In the genomic region with DNA sequence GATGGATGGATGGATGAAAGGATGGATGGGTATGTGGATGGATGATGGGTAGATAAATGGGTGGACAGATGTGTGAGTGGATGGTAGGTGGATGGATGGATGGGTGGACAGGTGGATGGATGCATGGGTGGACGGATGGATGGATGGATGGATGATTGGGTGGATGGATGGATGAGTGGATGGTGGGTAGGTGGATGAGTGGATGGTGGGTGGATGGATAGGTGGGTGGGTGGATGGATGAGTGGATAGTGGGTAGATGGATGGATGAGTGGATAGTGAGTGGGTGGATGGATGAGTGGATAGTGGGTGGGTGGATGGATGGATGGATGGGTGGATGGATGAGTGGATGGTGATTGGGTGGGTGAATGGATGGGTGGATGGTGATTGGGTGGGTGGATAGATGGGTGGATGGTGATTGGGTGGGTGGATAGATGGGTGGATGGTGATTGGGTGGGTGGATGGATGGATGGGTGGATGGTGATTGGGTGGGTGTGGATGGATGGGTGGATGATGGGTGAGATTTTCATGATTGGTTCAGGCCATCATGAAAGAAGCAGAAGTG, we compare ENCODE assay signal across 22 cellular contexts. TPM values are rescaled to one million over a fixed set of nuclear protein-coding genes. Genes with fewer than 3 reads are reported as not detected.
DNase-seq lines count a peak whose midpoint lies in the region; ATAC-seq, FAIRE-seq and TF ChIP-seq lines count a peak whose summit lies in the region.
"Had no signal": no experiment of that assay in that cellular context is flagged by ENCODE, and none has a peak within 500 bp of the region (broad histone marks: within the 10 kb centered on the region; RNA-seq: fewer than 3 reads in every experiment).

No MANE protein-coding gene starts in this region.

- no peak overlapping the region for H3K27ac ChIP-seq in HEK293 (ENCODE audit: extremely low read depth, low read depth, low read length)
- no peak overlapping the region for H3K27ac ChIP-seq in K562 (ENCODE audit: extremely low read depth, low read depth, low read length)
- H3K27ac ChIP-seq: HL-60 had no signal

- H2AFZ ChIP-seq in K562 (ENCODE audit: low read depth, low read length) = no peak overlapping the region

- no peak for TF ChIP-seq EP300 in K562 (IDR thresholded peaks at IDR 0.05; ENCODE audit: low read length)

- intact Hi-C loops in K562 (cut with micrococcal nuclease) = no loop called here

- H3K36me3 ChIP-seq in HEK293 (ENCODE audit: control insufficient read depth in 2 of 2, insufficient read depth in 1 of 2, low read length in 2 of 2) (no peaks in the 10 kb centered on the region), K562 (ENCODE audit: control insufficient read depth, insufficient read depth, low read length) (no peaks in the 10 kb centered on the region)
- H3K36me3 ChIP-seq: BE2C had no signal

- no peaks in the 10 kb centered on the region for H3K4me1 ChIP-seq in HEK293 (ENCODE audit: control insufficient read depth, insufficient read depth, low read length)
- peaks cover 0 to 35% of the 10 kb centered on the region in 2 experiments; a peak in 3 of 5 replicates for H3K4me1 ChIP-seq in K562 (replicated peaks in 1 of 2; ENCODE audit: control insufficient read depth in 2 of 2, insufficient read depth in 2 of 2, low read length in 2 of 2)
- H3K4me1 ChIP-seq: BE2C had no signal

- BruUV-seq in K562 (replicated peaks; lab: Mats Ljungman, UMichigan) = no TSS peak

- no peak for TF ChIP-seq RAD21 in K562 (CRISPR knock-in tag; conservative IDR thresholded peaks at IDR 0.05 in 1 of 2, IDR thresholded peaks at IDR 0.05 in 1 of 2)

- POLR2A ChIA-PET in HEK293 (lab: Yijun Ruan, JAX) = no interaction called here
- POLR2A ChIA-PET in K562 (lab: Yijun Ruan, JAX) = no interaction called here

- CTCF ChIA-PET in HEK293 (lab: Yijun Ruan, JAX) (no interaction called here), K562 (lab: Yijun Ruan, JAX; ENCODE audit: low intra/inter-chr PET ratio) (no interaction called here)

- in situ Hi-C loops in K562 (cut with MboI) = no loop called here

- no peaks in the 10 kb centered on the region for H3K79me2 ChIP-seq in K562 (ENCODE audit: control insufficient read depth, insufficient read depth, low read length)

- ATAC-seq in K562 = no peak
- no peak for ATAC-seq in GM19452 (IDR thresholded peaks at IDR 0.05; ENCODE audit: unreplicated experiment)

- no peak overlapping the region for H3K4me3 ChIP-seq in HEK293 (ENCODE audit: low read depth, low read length)
- no peak overlapping the region for H3K4me3 ChIP-seq in K562

- H3K9me3 ChIP-seq in HEK293 (ENCODE audit: control insufficient read depth, insufficient read depth, low read depth, low read length) (no peaks in the 10 kb centered on the region), K562 (replicated peaks; ENCODE audit: control insufficient read depth, insufficient read depth, low read depth, low read length) (peaks cover 7% of the 10 kb centered on the region)

- no peaks in the 10 kb centered on the region for H3K27me3 ChIP-seq in K562 (ENCODE audit: control insufficient read depth in 2 of 2, insufficient read depth in 2 of 2, low read length in 2 of 2)

- TF ChIP-seq POLR2A in GM12891 (IDR thresholded peaks at IDR 0.05; ENCODE audit: low read depth, low read length) = no peak
- peak; percentile 37; the same call in 1 of the 2 replicates for TF ChIP-seq POLR2A in K562 (conservative IDR thresholded peaks at IDR 0.05)

- no peak overlapping the region for H3K9ac ChIP-seq in K562 (ENCODE audit: insufficient read depth in 1 of 2, low read depth in 2 of 2, low read length in 2 of 2)

- H3K9me1 ChIP-seq in K562 (ENCODE audit: control insufficient read depth, insufficient read depth, low read length) = no peaks in the 10 kb centered on the region

- TF ChIP-seq CTCF in HEK293 (tag by site-specific recombination; IDR thresholded peaks at IDR 0.05) = no peak
- no peak for TF ChIP-seq CTCF in K562 (IDR thresholded peaks at IDR 0.05 in 2 of 3, conservative IDR thresholded peaks at IDR 0.05 in 1 of 3; ENCODE audit: insufficient read depth in 2 of 3, low read depth in 1 of 3, low read length in 3 of 3)

- FAIRE-seq in GM12891 (lab: Jason Lieb, UNC) = peak; percentile 26
- peak; percentile 55 for FAIRE-seq in K562 (lab: Jason Lieb, UNC)
- peak; percentile 67 for FAIRE-seq in urothelium cell line (lab: Jason Lieb, UNC)
- FAIRE-seq: A204.1, G401.6, GM12892, GM18507 had no signal

- WGBS in K562 (ENCODE audit: insufficient coverage, low coverage, missing lambda C conversion rate) = 40% methylated on average over 1 of the region's 1 CpG

- no peak overlapping the region for H3K4me2 ChIP-seq in K562 (ENCODE audit: insufficient read depth, low read length)

- H4K20me1 ChIP-seq in K562 (replicated peaks; ENCODE audit: control insufficient read depth, insufficient read depth, low read length) = no peaks in the 10 kb centered on the region

- no peak for DNase-seq in GM12891 (ENCODE audit: insufficient read length, low spot score)
- DNase-seq in K562 (ENCODE audit: extremely low read depth in 1 of 4, low spot score in 3 of 4) = no peak
- DNase-seq in urothelium cell line (ENCODE audit: low spot score) = no peak
- no peak for DNase-seq in middle frontal gyrus (ENCODE audit: extremely low spot score, low spot score)
- DNase-seq: ACHN; BE2C; C1 segment of cervical spinal cord; CD4-positive, CD25-positive, alpha-beta regulatory T cell; CD8-positive, alpha-beta memory T cell; COR-L47; GOT3; H9; IMR-90; KBM-7 had no signal

RNA-seq across cellular contexts. Expression of a gene that starts 4.5 kb away (rescaled TPM):
- not detected for polyA plus RNA-seq in GM12891 (2012; ENCODE audit: low read depth, missing spikeins)
- not detected in 2 replicates for total RNA-seq in K562 (2011; cell fraction: chromatin; rRNA removed; ENCODE audit: low replicate concordance)
- not detected in 2 replicates for total RNA-seq in K562 (2011; cell fraction: nucleolus; rRNA removed)
- not detected in 2 replicates for total RNA-seq in K562 (2011; cell fraction: nucleoplasm; rRNA removed)
- total RNA-seq in K562 (2014; rRNA removed) = not detected in 2 replicates
- total RNA-seq in K562 (2014; rRNA removed; fragmentation: Illumina TruSeq; extraction: Trizol) = not detected in 2 replicates
- total RNA-seq in K562 (2015; rRNA removed; fragmentation: Illumina TruSeq; extraction: Trizol) = not detected in 2 replicates
- not detected in 2 replicates for total RNA-seq in K562 (2021)
- not detected in 2 replicates for polyA plus RNA-seq in K562 (2011; rRNA removed)
- polyA plus RNA-seq in K562 (2011; cell fraction: cytosol; rRNA removed) = 0.07 TPM in 1 of 2 replicates, not detected in the other
- polyA plus RNA-seq in K562 (2011; cell fraction: nucleus; rRNA removed) = not detected in 2 replicates
- polyA plus RNA-seq in K562 (2012) = not detected in 2 replicates
- polyA plus RNA-seq in K562 (2014; fragmentation: Illumina TruSeq; extraction: Trizol) = not detected in 2 replicates
- polyA plus RNA-seq in K562 (2014; fragmentation: Nextera tagmentation; extraction: Ambion mirVana) = not detected
- not detected in 2 replicates for polyA plus RNA-seq in K562 (2014; rRNA removed)
- not detected in 2 replicates for polyA minus RNA-seq in K562 (2011; rRNA and poly(A)+ RNA removed)
- polyA minus RNA-seq in K562 (2011; cell fraction: cytosol; rRNA and poly(A)+ RNA removed) = not detected in 2 replicates
- not detected in 2 replicates for polyA minus RNA-seq in K562 (2011; cell fraction: nucleus; rRNA and poly(A)+ RNA removed)
- total RNA-seq: CD4-positive, CD25-positive, alpha-beta regulatory T cell; CD8-positive, alpha-beta memory T cell; H9; HT1080; IMR-90 had no signal
- polyA plus RNA-seq: CD8-positive, alpha-beta memory T cell; IMR-90 had no signal

RNA-seq across cellular contexts. Expression of a gene that starts 9.6 kb away (rescaled TPM):
- 2.8 TPM for polyA plus RNA-seq in GM12891 (2012; ENCODE audit: low read depth, missing spikeins)
- total RNA-seq in K562 (2011; cell fraction: chromatin; rRNA removed; ENCODE audit: low replicate concordance) = 11.1 and 55.0 TPM in 2 replicates
- total RNA-seq in K562 (2011; cell fraction: nucleolus; rRNA removed) = 38.4 and 53.0 TPM in 2 replicates
- 22.6 and 29.8 TPM in 2 replicates for total RNA-seq in K562 (2011; cell fraction: nucleoplasm; rRNA removed)
- total RNA-seq in K562 (2014; rRNA removed) = 41.2 and 57.1 TPM in 2 replicates
- 6.1 and 8.4 TPM in 2 replicates for total RNA-seq in K562 (2014; rRNA removed; fragmentation: Illumina TruSeq; extraction: Trizol)
- total RNA-seq in K562 (2015; rRNA removed; fragmentation: Illumina TruSeq; extraction: Trizol) = 21.4 and 23.2 TPM in 2 replicates
- 41.5 and 45.3 TPM in 2 replicates for total RNA-seq in K562 (2021)
- 31.1 and 32.8 TPM in 2 replicates for polyA plus RNA-seq in K562 (2011; rRNA removed)
- 41.1 and 137 TPM in 2 replicates for polyA plus RNA-seq in K562 (2011; cell fraction: cytosol; rRNA removed)
- 69.7 and 163 TPM in 2 replicates for polyA plus RNA-seq in K562 (2011; cell fraction: nucleus; rRNA removed)
- 26.0 and 36.8 TPM in 2 replicates for polyA plus RNA-seq in K562 (2012)
- 10.8 and 15.7 TPM in 2 replicates for polyA plus RNA-seq in K562 (2014; fragmentation: Illumina TruSeq; extraction: Trizol)
- polyA plus RNA-seq in K562 (2014; fragmentation: Nextera tagmentation; extraction: Ambion mirVana) = under 1 TPM; 0.08 to 0.71 TPM
- polyA plus RNA-seq in K562 (2014; rRNA removed) = 37.5 and 37.9 TPM in 2 replicates
- 13.5 and 29.7 TPM in 2 replicates for polyA minus RNA-seq in K562 (2011; rRNA and poly(A)+ RNA removed)
- 38.7 and 58.7 TPM in 2 replicates for polyA minus RNA-seq in K562 (2011; cell fraction: cytosol; rRNA and poly(A)+ RNA removed)
- 26.9 and 35.3 TPM in 2 replicates for polyA minus RNA-seq in K562 (2011; cell fraction: nucleus; rRNA and poly(A)+ RNA removed)
- total RNA-seq: HT1080, IMR-90 had no signal
- polyA plus RNA-seq: IMR-90 had no signal

RNA-seq across cellular contexts. Expression of a gene that starts 14.1 kb away (rescaled TPM):
- 79.9 TPM for polyA plus RNA-seq in GM12891 (2012; ENCODE audit: low read depth, missing spikeins)
- 2.2 and 8.0 TPM in 2 replicates for total RNA-seq in K562 (2011; cell fraction: chromatin; rRNA removed; ENCODE audit: low replicate concordance)
- 17.5 and 22.6 TPM in 2 replicates for total RNA-seq in K562 (2011; cell fraction: nucleolus; rRNA removed)
- 10.3 and 13.7 TPM in 2 replicates for total RNA-seq in K562 (2011; cell fraction: nucleoplasm; rRNA removed)
- total RNA-seq in K562 (2014; rRNA removed) = 120 and 124 TPM in 2 replicates
- 31.5 and 35.9 TPM in 2 replicates for total RNA-seq in K562 (2014; rRNA removed; fragmentation: Illumina TruSeq; extraction: Trizol)
- 93.8 and 97.3 TPM in 2 replicates for total RNA-seq in K562 (2015; rRNA removed; fragmentation: Illumina TruSeq; extraction: Trizol)
- 83.2 and 87.9 TPM in 2 replicates for total RNA-seq in K562 (2021)
- polyA plus RNA-seq in K562 (2011; rRNA removed) = 44.2 and 52.3 TPM in 2 replicates
- polyA plus RNA-seq in K562 (2011; cell fraction: cytosol; rRNA removed) = 78.5 and 131 TPM in 2 replicates
- polyA plus RNA-seq in K562 (2011; cell fraction: nucleus; rRNA removed) = 26.1 and 29.8 TPM in 2 replicates
- 61.4 and 75.3 TPM in 2 replicates for polyA plus RNA-seq in K562 (2012)
- polyA plus RNA-seq in K562 (2014; fragmentation: Illumina TruSeq; extraction: Trizol) = 56.9 and 68.4 TPM in 2 replicates
- polyA plus RNA-seq in K562 (2014; fragmentation: Nextera tagmentation; extraction: Ambion mirVana) = 10 to 100 TPM in 1 of 2 experiments, 1 to 10 TPM in 1; 3.5 to 13.6 TPM
- 93.7 and 131 TPM in 2 replicates for polyA plus RNA-seq in K562 (2014; rRNA removed)
- polyA minus RNA-seq in K562 (2011; rRNA and poly(A)+ RNA removed) = 4.1 and 5.0 TPM in 2 replicates
- 8.6 and 16.9 TPM in 2 replicates for polyA minus RNA-seq in K562 (2011; cell fraction: cytosol; rRNA and poly(A)+ RNA removed)
- polyA minus RNA-seq in K562 (2011; cell fraction: nucleus; rRNA and poly(A)+ RNA removed) = 6.2 and 6.3 TPM in 2 replicates

RNA-seq across cellular contexts. Expression of a gene that starts 15.1 kb away (rescaled TPM):
- 18.5 TPM for polyA plus RNA-seq in GM12891 (2012; ENCODE audit: low read depth, missing spikeins)
- 27.4 and 90.5 TPM in 2 replicates for total RNA-seq in K562 (2011; cell fraction: chromatin; rRNA removed; ENCODE audit: low replicate concordance)
- 79.5 and 85.9 TPM in 2 replicates for total RNA-seq in K562 (2011; cell fraction: nucleolus; rRNA removed)
- 36.4 and 47.7 TPM in 2 replicates for total RNA-seq in K562 (2011; cell fraction: nucleoplasm; rRNA removed)
- total RNA-seq in K562 (2014; rRNA removed) (28.8 and 29.5 TPM in 2 replicates), K562 (2014; rRNA removed; fragmentation: Illumina TruSeq; extraction: Trizol) (1.4 and 2.8 TPM in 2 replicates), K562 (2015; rRNA removed; fragmentation: Illumina TruSeq; extraction: Trizol) (10.8 and 14.0 TPM in 2 replicates), K562 (2021) (19.7 and 23.8 TPM in 2 replicates)
- polyA plus RNA-seq in K562 (2011; rRNA removed) (11.5 and 20.7 TPM in 2 replicates), K562 (2014; fragmentation: Illumina TruSeq; extraction: Trizol) (9.0 and 18.5 TPM in 2 replicates), K562 (2014; fragmentation: Nextera tagmentation; extraction: Ambion mirVana) (under 1 TPM; 0.10 to 0.42 TPM), K562 (2014; rRNA removed) (25.0 and 28.2 TPM in 2 replicates)
- 17.0 and 42.5 TPM in 2 replicates for polyA plus RNA-seq in K562 (2011; cell fraction: cytosol; rRNA removed)
- polyA plus RNA-seq in K562 (2011; cell fraction: nucleus; rRNA removed) = 56.1 and 107 TPM in 2 replicates
- polyA plus RNA-seq in K562 (2012) = 11.3 and 21.1 TPM in 2 replicates
- 3.0 and 6.7 TPM in 2 replicates for polyA minus RNA-seq in K562 (2011; rRNA and poly(A)+ RNA removed)
- 13.3 and 13.6 TPM in 2 replicates for polyA minus RNA-seq in K562 (2011; cell fraction: cytosol; rRNA and poly(A)+ RNA removed)
- 27.1 and 27.5 TPM in 2 replicates for polyA minus RNA-seq in K562 (2011; cell fraction: nucleus; rRNA and poly(A)+ RNA removed)
